18 cellular contexts compared by ENCODE assay signal in genomic region chr3:63661242-63661641, GRCh38. TPM values are rescaled to one million over a fixed set of nuclear protein-coding genes. Genes with fewer than 3 reads are reported as not detected.
DNase-seq lines count a peak whose midpoint lies in the region; ATAC-seq and TF ChIP-seq lines count a peak whose summit lies in the region.
"Had no signal": no experiment of that assay in that cellular context is flagged by ENCODE, and none has a peak within 500 bp of the region (broad histone marks: within the 10 kb centered on the region; RNA-seq: fewer than 3 reads in every experiment).

No MANE protein-coding gene starts in this region.

- no peaks in the 10 kb centered on the region for H3K9me3 ChIP-seq in Loucy (ENCODE audit: insufficient read depth, low read depth, low read length)
- no peaks in the 10 kb centered on the region for H3K9me3 ChIP-seq in adipocyte (ENCODE audit: control insufficient read depth, low read length)
- no peaks in the 10 kb centered on the region for H3K9me3 ChIP-seq in osteoblast (ENCODE audit: low read depth, low read length)
- H3K9me3 ChIP-seq: Peyer's patch, transverse colon had no signal

- no peaks in the 10 kb centered on the region for H3F3A ChIP-seq in Loucy (ENCODE audit: low read depth)

- no peaks in the 10 kb centered on the region for H3K4me1 ChIP-seq in Loucy (ENCODE audit: insufficient read depth, low read length, poor library complexity, severe bottlenecking)
- peaks cover 18% of the 10 kb centered on the region for H3K4me1 ChIP-seq in adipocyte (ENCODE audit: control insufficient read depth, insufficient read depth, low read length)
- peaks cover 12% of the 10 kb centered on the region for H3K4me1 ChIP-seq in osteoblast (ENCODE audit: insufficient read depth, low read length)
- H3K4me1 ChIP-seq: Peyer's patch, transverse colon had no signal

- H3K27me3 Mint-ChIP-seq in effector memory CD8-positive, alpha-beta T cell, result no peaks in the 10 kb centered on the region
- H3K27me3 Mint-ChIP-seq: activated naive CD8-positive, alpha-beta T cell; dendritic cell treated with granulocyte-macrophage colony-stimulating factor and Interleukin-4, amounts not matched to agents 40 ng/mL and 50 ng/mL, for 4 days had no signal

- H3K4me1 Mint-ChIP-seq in effector memory CD8-positive, alpha-beta T cell (ENCODE audit: low read depth in 2 of 2), result no peaks in the 10 kb centered on the region

- no peak for ATAC-seq in effector memory CD8-positive, alpha-beta T cell (replicated peaks)
- ATAC-seq: left ventricle myocardium superior had no signal

- H3K79me2 ChIP-seq in Loucy (ENCODE audit: insufficient read depth, low read length) (no peaks in the 10 kb centered on the region), osteoblast (ENCODE audit: insufficient read depth, low read length) (no peaks in the 10 kb centered on the region)

- H3K36me3 ChIP-seq in Loucy (ENCODE audit: insufficient read depth, low read length) (no peaks in the 10 kb centered on the region), adipocyte (ENCODE audit: control insufficient read depth, insufficient read depth, low read length, severe bottlenecking) (no peaks in the 10 kb centered on the region), osteoblast (ENCODE audit: insufficient read depth, low read length) (no peaks in the 10 kb centered on the region)
- H3K36me3 ChIP-seq: neural progenitor cell, Peyer's patch, transverse colon had no signal

- H4K20me1 ChIP-seq in Loucy (ENCODE audit: insufficient read depth, low read length, poor library complexity, severe bottlenecking) (no peaks in the 10 kb centered on the region), osteoblast (ENCODE audit: insufficient read depth, low read length) (no peaks in the 10 kb centered on the region)

- H3K27me3 ChIP-seq in Loucy (ENCODE audit: insufficient read depth, low read length, poor library complexity, severe bottlenecking) (no peaks in the 10 kb centered on the region), adipocyte (replicated peaks; ENCODE audit: control insufficient read depth, insufficient read depth, low read length) (no peaks in the 10 kb centered on the region), osteoblast (ENCODE audit: insufficient read depth, low read length) (peaks cover 3% of the 10 kb centered on the region)
- H3K27me3 ChIP-seq: neural progenitor cell, Peyer's patch, transverse colon had no signal

- H3K9ac ChIP-seq in Loucy (ENCODE audit: low read depth, low read length, poor library complexity, severe bottlenecking) (no peak overlapping the region), adipocyte (ENCODE audit: low read length) (no peak overlapping the region)
- H3K9ac ChIP-seq: neural progenitor cell had no signal

- no peaks in the 10 kb centered on the region for H3K36me3 Mint-ChIP-seq in effector memory CD8-positive, alpha-beta T cell (ENCODE audit: insufficient read depth)
- H3K36me3 Mint-ChIP-seq: activated naive CD8-positive, alpha-beta T cell; neural progenitor cell had no signal

- H3K4me3 Mint-ChIP-seq in effector memory CD8-positive, alpha-beta T cell, result no peak overlapping the region
- H3K4me3 Mint-ChIP-seq: activated naive CD8-positive, alpha-beta T cell; dendritic cell treated with granulocyte-macrophage colony-stimulating factor and Interleukin-4, amounts not matched to agents 40 ng/mL and 50 ng/mL, for 4 days; neural progenitor cell had no signal

- no peaks in the 10 kb centered on the region for H3K9me3 Mint-ChIP-seq in effector memory CD8-positive, alpha-beta T cell
- H3K9me3 Mint-ChIP-seq: dendritic cell treated with granulocyte-macrophage colony-stimulating factor and Interleukin-4, amounts not matched to agents 40 ng/mL and 50 ng/mL, for 4 days; neural progenitor cell had no signal

- H3K27ac Mint-ChIP-seq in effector memory CD8-positive, alpha-beta T cell, result no peak overlapping the region
- H3K27ac Mint-ChIP-seq: activated naive CD8-positive, alpha-beta T cell; dendritic cell treated with granulocyte-macrophage colony-stimulating factor and Interleukin-4, amounts not matched to agents 40 ng/mL and 50 ng/mL, for 4 days; neural progenitor cell had no signal

- H2AFZ ChIP-seq in Loucy (ENCODE audit: low read length) (no peak overlapping the region), osteoblast (ENCODE audit: low read length) (no peak overlapping the region)
- H2AFZ ChIP-seq: neural progenitor cell had no signal

- H3K4me3 ChIP-seq in Loucy (ENCODE audit: low read length, poor library complexity, severe bottlenecking) (no peak overlapping the region), adipocyte (ENCODE audit: low read length) (no peak overlapping the region), osteoblast (ENCODE audit: insufficient read depth, low read length) (no peak overlapping the region), coronary artery (no peak overlapping the region)
- H3K4me3 ChIP-seq: neural progenitor cell, Peyer's patch, transverse colon had no signal

- DNase-seq in NCI-H526 (lab: John Stamatoyannopoulos, UW) (peak; percentile 5 to 26), NCI-H526 treated with DMSO at 0.1 percent for 48 hours (lab: John Stamatoyannopoulos, UW) (no peak), adipocyte (ENCODE audit: low read depth) (peak; percentile 29), osteoblast (ENCODE audit: insufficient read length, low spot score, missing footprints) (no peak), coronary artery (ENCODE audit: low spot score) (no peak)
- no peak for DNase-seq in activated naive CD4-positive, alpha-beta T cell (lab: John Stamatoyannopoulos, UW)
- no peak for DNase-seq in effector memory CD8-positive, alpha-beta T cell
- DNase-seq: activated CD8-positive, alpha-beta memory T cell treated with anti-CD3 and anti-CD28 coated beads for 24 hours; glutamatergic neuron; left ventricle myocardium superior; Peyer's patch; small intestine; transverse colon had no signal

- H3K27ac ChIP-seq in osteoblast (ENCODE audit: low read depth, low read length) (no peak overlapping the region), coronary artery (no peak overlapping the region)
- H3K27ac ChIP-seq: neural progenitor cell, Peyer's patch, transverse colon had no signal

- TF ChIP-seq CTCF in Loucy (conservative IDR thresholded peaks at IDR 0.05; ENCODE audit: low read length) (peak; percentile 31; the same call in 1 of the 2 replicates), osteoblast (IDR thresholded peaks at IDR 0.05; ENCODE audit: extremely low read depth, low read depth, low read length) (peak; percentile 38), coronary artery (IDR thresholded peaks at IDR 0.05) (no peak)

- no peak overlapping the region for H3K4me2 ChIP-seq in Loucy (ENCODE audit: low read depth, low read length, poor library complexity, severe bottlenecking)
- H3K4me2 ChIP-seq in osteoblast (ENCODE audit: insufficient read depth, low read length), result no peak overlapping the region
- H3K4me2 ChIP-seq: neural progenitor cell had no signal

- no peaks in the 10 kb centered on the region for H3K9me2 ChIP-seq in Loucy (replicated peaks; ENCODE audit: low read depth, low read length)

RNA-seq across cellular contexts. Expression of gene SNTN, which starts 8.8 kb away (rescaled TPM):
- not detected in 2 replicates for total RNA-seq in osteoblast
- total RNA-seq: G401, left ventricle myocardium superior, Peyer's patch, transverse colon had no signal

Comparison
In these comparisons a context has a peak if more than half of its experiments do, and no peak if none do; other contexts are left out.
1. DNase-seq: peak in NCI-H526 (2 of 2) and adipocyte (single experiment); none in NCI-H526 treated with DMSO at 0.1 percent for 48 hours (single experiment), osteoblast (single experiment), activated naive CD4-positive, alpha-beta T cell (0 of 4), effector memory CD8-positive, alpha-beta T cell (0 of 3) and coronary artery (single experiment).